ENCODE assay signal across 7 cellular contexts in genomic region chr11:62854825-62855570, GRCh38. TPM values are rescaled to one million over a fixed set of nuclear protein-coding genes. Genes with fewer than 3 reads are reported as not detected.
A peak's percentile ranks its signal among the peaks of the same experiment; 100 is the strongest.
DNase-seq lines count a peak whose midpoint lies in the region; ATAC-seq and TF ChIP-seq lines count a peak whose summit lies in the region.

No MANE protein-coding gene starts in this region.

- H3K27me3 ChIP-seq in WERI-Rb-1 (ENCODE audit: insufficient read depth, low read depth, severe bottlenecking) (no peaks in the 10 kb centered on the region), iPS DF 6.9 (ENCODE audit: control insufficient read depth, insufficient read depth, low read length) (no peaks in the 10 kb centered on the region)

- peak overlapping the region; percentile 91 for H3K4me3 ChIP-seq in WERI-Rb-1 (ENCODE audit: low read depth, low read length)
- H3K4me3 ChIP-seq in iPS DF 6.9 (ENCODE audit: low read length) = peak overlapping the region; percentile 45

- no peak for ATAC-seq in stimulated activated naive CD8-positive, alpha-beta T cell treated with anti-CD3 and anti-CD28 coated beads, Interleukin-15, amount 100 ng/mL, for 72 hours
- ATAC-seq in HG02798 (IDR thresholded peaks at IDR 0.05; ENCODE audit: poor library complexity, unreplicated experiment) = no peak

- H3K4me1 Mint-ChIP-seq in stimulated activated naive CD8-positive, alpha-beta T cell treated with anti-CD3 and anti-CD28 coated beads, Interleukin-15, amount 100 ng/mL, for 72 hours = peaks cover 76% of the 10 kb centered on the region

- DNase-seq in HT-29 (ENCODE audit: low spot score) = peak; percentile 40
- DNase-seq in WERI-Rb-1 = no peak
- no peak for DNase-seq in iPS DF 6.9 (ENCODE audit: low read depth, low spot score)
- DNase-seq in stimulated activated naive CD8-positive, alpha-beta T cell treated with anti-CD3 and anti-CD28 coated beads, Interleukin-15, amount 100 ng/mL, for 72 hours = no peak
- no peak for DNase-seq in islet precursor cell
- DNase-seq in activated CD4-positive, alpha-beta T cell treated with anti-CD3 and anti-CD28 coated beads for 4 hours = no peak

- H3K36me3 ChIP-seq in WERI-Rb-1 = peaks cover 57% of the 10 kb centered on the region
- H3K36me3 ChIP-seq in iPS DF 6.9 (ENCODE audit: control insufficient read depth, insufficient read depth, low read length) = peaks cover 32% of the 10 kb centered on the region; the same call in 1 of the 2 replicates

- no peak for TF ChIP-seq CTCF in WERI-Rb-1 (IDR thresholded peaks at IDR 0.05; ENCODE audit: low read depth, low read length)

- no peaks in the 10 kb centered on the region for H3K9me3 ChIP-seq in WERI-Rb-1 (ENCODE audit: severe bottlenecking)
- H3K9me3 ChIP-seq in iPS DF 6.9 (ENCODE audit: control insufficient read depth, insufficient read depth, low read length) = no peaks in the 10 kb centered on the region

- peak overlapping the region; percentile 89 to 97 for H3K4me3 Mint-ChIP-seq in stimulated activated naive CD8-positive, alpha-beta T cell treated with anti-CD3 and anti-CD28 coated beads, Interleukin-15, amount 100 ng/mL, for 72 hours

- peak overlapping the region; percentile 96 to 99 for H3K27ac Mint-ChIP-seq in stimulated activated naive CD8-positive, alpha-beta T cell treated with anti-CD3 and anti-CD28 coated beads, Interleukin-15, amount 100 ng/mL, for 72 hours

- H3K27me3 Mint-ChIP-seq in stimulated activated naive CD8-positive, alpha-beta T cell treated with anti-CD3 and anti-CD28 coated beads, Interleukin-15, amount 100 ng/mL, for 72 hours = no peaks in the 10 kb centered on the region

- no peaks in the 10 kb centered on the region for H3K9me3 Mint-ChIP-seq in stimulated activated naive CD8-positive, alpha-beta T cell treated with anti-CD3 and anti-CD28 coated beads, Interleukin-15, amount 100 ng/mL, for 72 hours

- peak overlapping the region; percentile 92 for H3K27ac ChIP-seq in WERI-Rb-1
- no peak overlapping the region for H3K27ac ChIP-seq in iPS DF 6.9 (ENCODE audit: low read length)

- no peaks in the 10 kb centered on the region; the same call in 1 of the 2 replicates for H3K4me1 ChIP-seq in iPS DF 6.9 (ENCODE audit: control insufficient read depth, insufficient read depth, low read length)

- no CpG with 5 or more reads among the region's 15 CpGs for WGBS in iPS DF 6.9 (ENCODE audit: insufficient coverage, insufficient read length)

RNA-seq across cellular contexts. Expression of gene WDR74, which starts 15.6 kb away (rescaled TPM):
- total RNA-seq in HT-29 (2014; rRNA removed; shearing (Covaris generic)) = 183 and 191 TPM in 2 replicates

RNA-seq across cellular contexts. Expression of gene TEX54, which starts 22.4 kb away (rescaled TPM):
- total RNA-seq in HT-29 (2014; rRNA removed; shearing (Covaris generic)) = 0.61 TPM in 1 of 2 replicates, not detected in the other

RNA-seq across cellular contexts. Expression of gene STX5, which starts 23.1 kb away (rescaled TPM):
- 64.6 and 80.6 TPM in 2 replicates for total RNA-seq in HT-29 (2014; rRNA removed; shearing (Covaris generic))

RNA-seq across cellular contexts. Expression of gene SLC3A2, which starts 25.7 kb away (rescaled TPM):
- total RNA-seq in HT-29 (2014; rRNA removed; shearing (Covaris generic)) = 418 and 438 TPM in 2 replicates

RNA-seq across cellular contexts. Expression of gene NXF1, which starts 49.8 kb away (rescaled TPM):
- 24.4 and 31.7 TPM in 2 replicates for total RNA-seq in HT-29 (2014; rRNA removed; shearing (Covaris generic))
